Comparison of ENCODE assay signal across 29 cellular contexts in the genomic region with DNA sequence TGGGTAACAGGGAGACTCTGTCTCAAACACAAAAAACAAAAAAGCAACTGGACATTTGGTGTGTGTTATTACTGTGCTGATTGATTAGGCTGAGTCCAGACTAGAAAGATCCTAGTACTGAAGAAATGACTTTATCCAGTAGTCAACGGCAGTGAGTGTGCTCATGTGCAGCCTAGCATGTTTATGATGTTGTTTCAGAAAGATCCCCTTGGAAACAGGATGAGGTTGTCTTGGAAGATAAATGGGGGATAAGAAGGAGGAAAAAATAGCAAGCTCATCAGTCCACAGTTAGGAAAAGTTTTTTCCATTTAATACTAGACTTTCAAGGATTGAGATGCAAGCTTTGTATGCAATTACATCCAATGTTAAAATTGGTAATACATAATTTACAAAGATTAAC. TPM values are rescaled to one million over a fixed set of nuclear protein-coding genes. Genes with fewer than 3 reads are reported as not detected.
"Had no signal": no experiment of that assay in that cellular context is flagged by ENCODE, and none has a peak within 500 bp of the region (broad histone marks: within the 10 kb centered on the region; RNA-seq: fewer than 3 reads in every experiment).

No MANE protein-coding gene starts in this region.

- FAIRE-seq: bronchial epithelial cell, RCC 7860 had no signal

- H3K4me1 ChIP-seq: ascending aorta, body of pancreas, SJSA1 had no signal

- H3K27me3 ChIP-seq: ascending aorta, body of pancreas, SJSA1 had no signal

- H3K9me3 ChIP-seq: ascending aorta, body of pancreas, SJSA1 had no signal

- ATAC-seq: activated CD4-positive, CD25-positive, alpha-beta regulatory T cell treated with anti-CD3 and anti-CD28 coated beads, Interleukin-2, amount 50 U/mL, for 24 hours; activated CD8-positive, alpha-beta T cell treated with anti-CD3 and anti-CD28 coated beads, Interleukin-2, amount 10 ng/mL, durations not matched to agents 7 days and 5 days; body of pancreas; T-helper 17 cell had no signal

- H3K27ac ChIP-seq: ascending aorta, body of pancreas, SJSA1, VCaP had no signal

- H3K4me3 ChIP-seq: ascending aorta, body of pancreas, SJSA1 had no signal

- DNase-seq: activated CD4-positive, alpha-beta T cell treated with anti-CD3 and anti-CD28 coated beads for 4 hours; activated CD8-positive, alpha-beta T cell treated with anti-CD3 and anti-CD28 coated beads, Interleukin-2, amount 10 ng/mL, durations not matched to agents 7 days and 5 days; activated effector memory CD4-positive, alpha-beta T cell treated with anti-CD3 and anti-CD28 coated beads, Interleukin-2, amount 50 U/mL, for 16 hours; activated naive CD4-positive, alpha-beta T cell treated with Interleukin-2 at 50 U/mL for 16 hours; activated T-cell treated with anti-CD3 and anti-CD28 coated beads, Interleukin-2, amount 50 U/mL, for 1 hour; amniotic stem cell; body of pancreas; central memory CD4-positive, alpha-beta T cell; IMR-90; KG1; NCI-H1092 treated with DMSO at 0.1 percent for 48 hours; NCI-H1417 treated with DMSO at 0.1 percent for 48 hours; NCI-H1694; NCI-H2029; NCI-H2107; NCI-H446; NCI-H524; SHP77; T-helper 17 cell; T-helper 9 cell had no signal

RNA-seq across cellular contexts. Expression of gene PKLR, which starts 33.7 kb away (rescaled TPM):
- total RNA-seq: activated CD8-positive, alpha-beta T cell treated with anti-CD3 and anti-CD28 coated beads, Interleukin-2, amount 10 ng/mL, durations not matched to agents 7 days and 5 days; ascending aorta; body of pancreas; bronchial epithelial cell; chondrocyte; IMR-90; LHCN-M2; MCF 10A; SJSA1; T-helper 17 cell had no signal
